ENCODE assay signal across 2 cellular contexts in the genomic region with DNA sequence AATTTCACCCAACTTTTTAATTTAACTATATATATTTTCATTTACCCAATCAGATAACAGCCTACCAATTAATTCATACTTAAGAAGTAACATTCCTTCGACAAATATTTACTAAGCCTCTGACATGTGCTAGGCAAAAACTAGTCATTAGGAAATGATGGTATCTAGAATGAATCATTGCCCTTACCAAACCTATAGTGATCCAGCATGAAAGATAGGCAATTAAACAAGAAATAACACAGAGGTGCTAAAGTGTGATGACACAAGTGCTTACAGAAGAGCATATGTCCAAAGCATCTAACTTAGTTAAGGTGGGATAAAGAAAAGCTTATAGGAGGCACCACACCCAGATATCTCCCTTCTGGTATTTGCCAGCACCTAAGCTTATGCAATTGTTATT.
TF ChIP-seq lines count a peak whose summit lies in the region.

No MANE protein-coding gene starts in this region.

TF ChIP-seq in endothelial cell of umbilical vein, 7 proteins besides CTCF, POLR2A, EP300 and RAD21 (continued from another document):
- peak; percentile 70 for TF ChIP-seq JUN (IDR thresholded peaks at IDR 0.05; ENCODE audit: borderline replicate concordance, insufficient read depth, insufficient read length, low read depth)

TF ChIP-seq in HepG2, 621 proteins besides CTCF, POLR2A, EP300 and RAD21 (continued from another document):
- TF ChIP-seq SYNCRIP (IDR thresholded peaks at IDR 0.05; ENCODE audit: insufficient read depth, low read depth, low read length) (no peak), ZEB1 (IDR thresholded peaks at IDR 0.05; ENCODE audit: insufficient replicate concordance, low read depth) (no peak), SMARCE1 (IDR thresholded peaks at IDR 0.05; ENCODE audit: borderline replicate concordance) (no peak), ZNF333 (CRISPR knock-in tag; IDR thresholded peaks at IDR 0.05; ENCODE audit: borderline replicate concordance) (no peak), RFX3 (CRISPR knock-in tag; IDR thresholded peaks at IDR 0.05) (no peak)
- TF ChIP-seq, protein P1, sequence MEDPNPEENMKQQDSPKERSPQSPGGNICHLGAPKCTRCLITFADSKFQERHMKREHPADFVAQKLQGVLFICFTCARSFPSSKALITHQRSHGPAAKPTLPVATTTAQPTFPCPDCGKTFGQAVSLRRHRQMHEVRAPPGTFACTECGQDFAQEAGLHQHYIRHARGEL (CRISPR knock-in tag; IDR thresholded peaks at IDR 0.05), result no peak
